ENCODE assay signal across 8 cellular contexts in genomic region chr1:32073387-32074229, GRCh38. TPM values are rescaled to one million over a fixed set of nuclear protein-coding genes. Genes with fewer than 3 reads are reported as not detected.
DNase-seq lines count a peak whose midpoint lies in the region; ATAC-seq, FAIRE-seq and TF ChIP-seq lines count a peak whose summit lies in the region.

No MANE protein-coding gene starts in this region.

- H3K27ac Mint-ChIP-seq in CD8-positive, alpha-beta memory T cell: peak overlapping the region; percentile 70 to 99 (median 94)

- H2AFZ ChIP-seq in HepG2 (ENCODE audit: low read length): no peak overlapping the region

- H3K9ac ChIP-seq in HepG2 (ENCODE audit: insufficient read depth, low read depth, low read length): peak overlapping the region; percentile 57; the same call in 1 of the 2 replicates

- H3K27ac ChIP-seq in CD8-positive, alpha-beta memory T cell (ENCODE audit: low read depth, low read length): peak overlapping the region; percentile 15
- H3K27ac ChIP-seq in HepG2 (ENCODE audit: extremely low read length, insufficient read depth, low read length) (peak overlapping the region; percentile 61), upper lobe of left lung (peak overlapping the region; percentile 81 to 95 (median 88))

- 64% methylated on average over 22 of the region's 22 CpGs for WGBS in HepG2 (ENCODE audit: low lambda C conversion rate)
- 37 to 42% methylated on average over 22 of the region's 22 CpGs for WGBS in upper lobe of left lung, 2 donors

- intact Hi-C loops in HepG2 (cut with micrococcal nuclease; ENCODE audit: unreplicated experiment): loop anchor here (1.0 to 5.0 kb wide), 2 partner anchors 34 to 105 kb away; partner anchors contain the start of gene KPNA6

- BruUV-seq in HepG2 (replicated peaks; lab: Mats Ljungman, UMichigan): TSS peak; percentile 62

- H3K79me2 ChIP-seq in HepG2 (ENCODE audit: insufficient read depth, low read length): peaks cover 4% of the 10 kb centered on the region

- TF ChIP-seq RAD21 in HepG2 (CRISPR knock-in tag; IDR thresholded peaks at IDR 0.05): no peak

- no peaks in the 10 kb centered on the region for H3K27me3 ChIP-seq in CD8-positive, alpha-beta memory T cell (ENCODE audit: insufficient read depth, low read length, poor library complexity, severe bottlenecking)
- H3K27me3 ChIP-seq in HepG2 (ENCODE audit: control insufficient read depth in 1 of 2, insufficient read depth in 2 of 2, low read length in 2 of 2) (no peaks in the 10 kb centered on the region; a peak in 1 of 5 replicates), upper lobe of left lung (no peaks in the 10 kb centered on the region)

- H3K9me3 Mint-ChIP-seq in CD8-positive, alpha-beta memory T cell: no peaks in the 10 kb centered on the region

- H3K36me3 Mint-ChIP-seq in CD8-positive, alpha-beta memory T cell: peaks cover 0 to 43% (median 7%) of the 10 kb centered on the region in 3 donors

- no peaks in the 10 kb centered on the region for H3K9me3 ChIP-seq in CD8-positive, alpha-beta memory T cell (ENCODE audit: low read length)
- H3K9me3 ChIP-seq in HepG2 (ENCODE audit: low read length) (no peaks in the 10 kb centered on the region), upper lobe of left lung (no peaks in the 10 kb centered on the region)

- FAIRE-seq in HepG2 (lab: Jason Lieb, UNC): no peak

- DNase-seq in CD8-positive, alpha-beta memory T cell: no peak
- DNase-seq in astrocyte of the spinal cord (ENCODE audit: low read depth, low spot score): no peak
- no peak for DNase-seq in HepG2 (ENCODE audit: low spot score)
- no peak for DNase-seq in upper lobe of left lung
- DNase-seq in SHP77 treated with DMSO at 0.1 percent for 48 hours (lab: John Stamatoyannopoulos, UW): no peak
- no peak for DNase-seq in Kasumi-1 (lab: John Stamatoyannopoulos, UW)

- in situ Hi-C loops in astrocyte of the spinal cord (cut with HindIII; ENCODE audit: low sequenced_read_pairs): no loop called here
- in situ Hi-C loops in HepG2 (cut with HindIII; ENCODE audit: extremely low pct_ligation_motif_present, low pct_unique_long_range_greater_than_20kb): no loop called here

- H3K4me3 ChIP-seq in CD8-positive, alpha-beta memory T cell (ENCODE audit: low read length): peak overlapping the region; percentile 52
- peak overlapping the region; percentile 85 for H3K4me3 ChIP-seq in astrocyte of the spinal cord (ENCODE audit: low read depth, low read length)
- H3K4me3 ChIP-seq in HepG2 (replicated peaks in 1 of 3; ENCODE audit: insufficient read depth in 1 of 3, low read depth in 2 of 3, low read length in 3 of 3): peak overlapping the region; percentile 81 to 91 (median 81)
- peak overlapping the region; percentile 54 to 90 (median 75) for H3K4me3 ChIP-seq in upper lobe of left lung

- CTCF ChIA-PET in CD8-positive, alpha-beta memory T cell (lab: Charles Lee): interaction anchor here (0.8 to 2.7 kb wide), 8 partner anchors 9 to 447 kb away, joined by 3 to 17 read pairs (median 4); partner anchors contain the start of gene KPNA6
- CTCF ChIA-PET in HepG2 (lab: Yijun Ruan, JAX; ENCODE audit: low intra/inter-chr PET ratio, low total read pairs): no interaction called here

- H3K4me1 ChIP-seq in CD8-positive, alpha-beta memory T cell (ENCODE audit: insufficient read depth, low read length): peaks cover 16% of the 10 kb centered on the region
- peaks cover 39% of the 10 kb centered on the region for H3K4me1 ChIP-seq in HepG2 (ENCODE audit: insufficient read depth, low read length)
- peaks cover 17 to 32% (median 19%) of the 10 kb centered on the region in 4 donors for H3K4me1 ChIP-seq in upper lobe of left lung

- POLR2A ChIA-PET in CD8-positive, alpha-beta memory T cell (lab: Charles Lee): interaction anchor here (0.6 to 3.1 kb wide), 12 partner anchors 13 to 743 kb away, joined by 3 to 40 read pairs (median 4); partner anchors contain the start of genes BSDC1, KPNA6, MARCKSL1 and TXLNA
- POLR2A ChIA-PET in HepG2 (lab: Yijun Ruan, JAX): interaction anchor here (0.6 to 3.1 kb wide), 19 partner anchors 10 to 525 kb away, joined by 3 to 37 read pairs (median 4); partner anchors contain the start of genes BSDC1, CCDC28B, KHDRBS1 and KPNA6

- TF ChIP-seq EP300 in HepG2 (IDR thresholded peaks at IDR 0.05; ENCODE audit: low read depth in 2 of 2, low read length in 2 of 2): no peak
- no peak for TF ChIP-seq EP300 in HepG2 (CRISPR knock-in tag; IDR thresholded peaks at IDR 0.05; ENCODE audit: borderline replicate concordance)
- no peak for TF ChIP-seq EP300 in upper lobe of left lung (IDR thresholded peaks at IDR 0.05)

- peaks cover 20% of the 10 kb centered on the region for H3K36me3 ChIP-seq in CD8-positive, alpha-beta memory T cell (ENCODE audit: insufficient read depth, low read length)
- peaks cover 11 to 20% of the 10 kb centered on the region in 2 experiments; a peak in 4 of 5 replicates for H3K36me3 ChIP-seq in HepG2 (replicated peaks in 1 of 2; ENCODE audit: control insufficient read depth in 1 of 2, insufficient read depth in 2 of 2, low read length in 2 of 2)
- H3K36me3 ChIP-seq in upper lobe of left lung: peaks cover 7 to 32% (median 26%) of the 10 kb centered on the region in 4 donors

- TF ChIP-seq CTCF in astrocyte of the spinal cord (IDR thresholded peaks at IDR 0.05; ENCODE audit: low read depth, low read length) (no peak), HepG2 (CRISPR knock-in tag; IDR thresholded peaks at IDR 0.05) (no peak; the same call in 1 of the 2 replicates), upper lobe of left lung (IDR thresholded peaks at IDR 0.05) (no peak)

- peaks cover 0 to 3% of the 10 kb centered on the region in 2 donors for H3K27me3 Mint-ChIP-seq in CD8-positive, alpha-beta memory T cell

- TF ChIP-seq POLR2A in HepG2 (IDR thresholded peaks at IDR 0.05; ENCODE audit: insufficient read depth in 1 of 2, low read depth in 2 of 2, low read length in 2 of 2) (no peak), upper lobe of left lung (IDR thresholded peaks at IDR 0.05) (no peak)

- peak overlapping the region; percentile 85 to 99 (median 97) for H3K4me3 Mint-ChIP-seq in CD8-positive, alpha-beta memory T cell

- peaks cover 22 to 52% (median 38%) of the 10 kb centered on the region in 3 donors for H3K4me1 Mint-ChIP-seq in CD8-positive, alpha-beta memory T cell

- peak overlapping the region; percentile 68 for H3K4me2 ChIP-seq in HepG2 (ENCODE audit: low read depth, low read length)

- H4K20me1 ChIP-seq in HepG2 (ENCODE audit: insufficient read depth, low read length): no peaks in the 10 kb centered on the region

- ATAC-seq in HG03066 (IDR thresholded peaks at IDR 0.05; ENCODE audit: low read depth, unreplicated experiment): peak; percentile 12
- peak; percentile 52 for ATAC-seq in HepG2
- peak; percentile 0 to 63 for ATAC-seq in upper lobe of left lung (ENCODE audit: low FRiP score in 2 of 2)
- no peak for ATAC-seq in HG02870 (IDR thresholded peaks at IDR 0.05; ENCODE audit: unreplicated experiment)

RNA-seq across cellular contexts. Expression of gene TMEM39B, which starts 0.9 kb away (rescaled TPM):
- 10 to 100 TPM; 23.4 to 25.8 TPM for total RNA-seq in CD8-positive, alpha-beta memory T cell
- polyA plus RNA-seq in CD8-positive, alpha-beta memory T cell: 2.4 TPM
- total RNA-seq in HepG2 (2016; rRNA removed; fragmentation: Illumina TruSeq; extraction: Trizol) (3.1 and 4.9 TPM in 2 replicates), upper lobe of left lung (10 to 100 TPM in 3 of 6 donors, 1 to 10 TPM in 3; 5.0 to 22.1 (median 10.2) TPM)
- total RNA-seq in HepG2 (2016; cell fraction: cytosol; rRNA removed; fragmentation: Illumina TruSeq; extraction: Trizol; ENCODE audit: low read depth): 2.9 and 3.2 TPM in 2 replicates
- 3.4 and 4.4 TPM in 2 replicates for total RNA-seq in HepG2 (2016; cell fraction: insoluble cytoplasmic fraction; rRNA removed; fragmentation: Illumina TruSeq; extraction: Trizol)
- 4.0 and 4.6 TPM in 2 replicates for total RNA-seq in HepG2 (2016; cell fraction: membrane; rRNA removed; fragmentation: Illumina TruSeq; extraction: Trizol)
- total RNA-seq in HepG2 (2016; cell fraction: nucleus; rRNA removed; fragmentation: Illumina TruSeq; extraction: Trizol): 4.6 and 5.6 TPM in 2 replicates
- polyA plus RNA-seq in HepG2 (2011; rRNA removed): 10.4 and 12.9 TPM in 2 replicates
- polyA plus RNA-seq in HepG2 (2011; cell fraction: cytosol; rRNA removed): 8.0 and 13.2 TPM in 2 replicates
- polyA plus RNA-seq in HepG2 (2011; cell fraction: nucleus; rRNA removed): 15.7 and 16.8 TPM in 2 replicates
- polyA plus RNA-seq in HepG2 (2012): 9.8 and 10.0 TPM in 2 replicates
- polyA plus RNA-seq in HepG2 (2016; cell fraction: cytosol; fragmentation: Illumina TruSeq; extraction: Trizol; ENCODE audit: low read depth): 4.1 and 4.5 TPM in 2 replicates
- 5.8 and 5.9 TPM in 2 replicates for polyA plus RNA-seq in HepG2 (2016; cell fraction: insoluble cytoplasmic fraction; fragmentation: Illumina TruSeq; extraction: Trizol; ENCODE audit: low read depth)
- 4.4 and 4.9 TPM in 2 replicates for polyA plus RNA-seq in HepG2 (2016; cell fraction: membrane; fragmentation: Illumina TruSeq; extraction: Trizol; ENCODE audit: low read depth)
- 13.8 and 13.9 TPM in 2 replicates for polyA plus RNA-seq in HepG2 (2016; cell fraction: nucleus; fragmentation: Illumina TruSeq; extraction: Trizol; ENCODE audit: insufficient read depth, low read depth)
- polyA minus RNA-seq in HepG2 (2011; rRNA and poly(A)+ RNA removed; ENCODE audit: low replicate concordance): 26.1 and 27.9 TPM in 2 replicates
- polyA minus RNA-seq in HepG2 (2011; cell fraction: cytosol; rRNA and poly(A)+ RNA removed): 8.2 and 9.8 TPM in 2 replicates
- 5.3 and 6.3 TPM in 2 replicates for polyA minus RNA-seq in HepG2 (2011; cell fraction: nucleus; rRNA and poly(A)+ RNA removed)

RNA-seq across cellular contexts. Expression of gene KPNA6, which starts 34.2 kb away (rescaled TPM):
- 10 to 100 TPM; 91.8 to 96.7 TPM for total RNA-seq in CD8-positive, alpha-beta memory T cell
- polyA plus RNA-seq in CD8-positive, alpha-beta memory T cell: 29.3 TPM
- 47.5 and 111 TPM in 2 replicates for total RNA-seq in HepG2 (2016; rRNA removed; fragmentation: Illumina TruSeq; extraction: Trizol)
- total RNA-seq in HepG2 (2016; cell fraction: cytosol; rRNA removed; fragmentation: Illumina TruSeq; extraction: Trizol; ENCODE audit: low read depth): 6.5 and 6.8 TPM in 2 replicates
- total RNA-seq in HepG2 (2016; cell fraction: insoluble cytoplasmic fraction; rRNA removed; fragmentation: Illumina TruSeq; extraction: Trizol): 45.2 and 102 TPM in 2 replicates
- 10.4 and 10.9 TPM in 2 replicates for total RNA-seq in HepG2 (2016; cell fraction: membrane; rRNA removed; fragmentation: Illumina TruSeq; extraction: Trizol)
- total RNA-seq in HepG2 (2016; cell fraction: nucleus; rRNA removed; fragmentation: Illumina TruSeq; extraction: Trizol): 29.9 and 31.0 TPM in 2 replicates
- 18.6 and 22.0 TPM in 2 replicates for polyA plus RNA-seq in HepG2 (2011; rRNA removed)
- 14.3 and 18.5 TPM in 2 replicates for polyA plus RNA-seq in HepG2 (2011; cell fraction: cytosol; rRNA removed)
- 9.5 and 12.0 TPM in 2 replicates for polyA plus RNA-seq in HepG2 (2011; cell fraction: nucleus; rRNA removed)
- polyA plus RNA-seq in HepG2 (2012): 12.5 and 14.5 TPM in 2 replicates
- polyA plus RNA-seq in HepG2 (2016; cell fraction: cytosol; fragmentation: Illumina TruSeq; extraction: Trizol; ENCODE audit: low read depth): 0.94 and 1.1 TPM in 2 replicates
- 28.1 and 30.9 TPM in 2 replicates for polyA plus RNA-seq in HepG2 (2016; cell fraction: insoluble cytoplasmic fraction; fragmentation: Illumina TruSeq; extraction: Trizol; ENCODE audit: low read depth)
- 2.8 and 3.0 TPM in 2 replicates for polyA plus RNA-seq in HepG2 (2016; cell fraction: membrane; fragmentation: Illumina TruSeq; extraction: Trizol; ENCODE audit: low read depth)
- polyA plus RNA-seq in HepG2 (2016; cell fraction: nucleus; fragmentation: Illumina TruSeq; extraction: Trizol; ENCODE audit: insufficient read depth, low read depth): 21.6 and 24.1 TPM in 2 replicates
- polyA minus RNA-seq in HepG2 (2011; rRNA and poly(A)+ RNA removed; ENCODE audit: low replicate concordance): 46.5 and 64.8 TPM in 2 replicates
- 22.9 and 31.6 TPM in 2 replicates for polyA minus RNA-seq in HepG2 (2011; cell fraction: cytosol; rRNA and poly(A)+ RNA removed)
- 14.4 and 17.8 TPM in 2 replicates for polyA minus RNA-seq in HepG2 (2011; cell fraction: nucleus; rRNA and poly(A)+ RNA removed)
- 10 to 100 TPM; 16.8 to 53.8 (median 42.0) TPM for total RNA-seq in upper lobe of left lung

RNA-seq across cellular contexts. Expression of gene KHDRBS1, which starts 59.9 kb away (rescaled TPM):
- 100 to 1,000 TPM; 210 TPM for total RNA-seq in CD8-positive, alpha-beta memory T cell
- 117 TPM for polyA plus RNA-seq in CD8-positive, alpha-beta memory T cell
- total RNA-seq in HepG2 (2016; rRNA removed; fragmentation: Illumina TruSeq; extraction: Trizol): 39.0 and 86.8 TPM in 2 replicates
- 13.0 and 13.9 TPM in 2 replicates for total RNA-seq in HepG2 (2016; cell fraction: cytosol; rRNA removed; fragmentation: Illumina TruSeq; extraction: Trizol; ENCODE audit: low read depth)
- 37.3 and 82.6 TPM in 2 replicates for total RNA-seq in HepG2 (2016; cell fraction: insoluble cytoplasmic fraction; rRNA removed; fragmentation: Illumina TruSeq; extraction: Trizol)
- total RNA-seq in HepG2 (2016; cell fraction: membrane; rRNA removed; fragmentation: Illumina TruSeq; extraction: Trizol): 32.0 and 34.5 TPM in 2 replicates
- total RNA-seq in HepG2 (2016; cell fraction: nucleus; rRNA removed; fragmentation: Illumina TruSeq; extraction: Trizol): 47.6 and 52.9 TPM in 2 replicates
- polyA plus RNA-seq in HepG2 (2011; rRNA removed): 19.8 and 25.1 TPM in 2 replicates
- 20.8 and 25.6 TPM in 2 replicates for polyA plus RNA-seq in HepG2 (2011; cell fraction: cytosol; rRNA removed)
- polyA plus RNA-seq in HepG2 (2011; cell fraction: nucleus; rRNA removed): 17.2 and 19.1 TPM in 2 replicates
- polyA plus RNA-seq in HepG2 (2012): 70.1 and 107 TPM in 2 replicates
- 11.9 and 12.3 TPM in 2 replicates for polyA plus RNA-seq in HepG2 (2016; cell fraction: cytosol; fragmentation: Illumina TruSeq; extraction: Trizol; ENCODE audit: low read depth)
- 131 and 149 TPM in 2 replicates for polyA plus RNA-seq in HepG2 (2016; cell fraction: insoluble cytoplasmic fraction; fragmentation: Illumina TruSeq; extraction: Trizol; ENCODE audit: low read depth)
- polyA plus RNA-seq in HepG2 (2016; cell fraction: membrane; fragmentation: Illumina TruSeq; extraction: Trizol; ENCODE audit: low read depth): 31.5 and 34.1 TPM in 2 replicates
- 78.0 and 82.8 TPM in 2 replicates for polyA plus RNA-seq in HepG2 (2016; cell fraction: nucleus; fragmentation: Illumina TruSeq; extraction: Trizol; ENCODE audit: insufficient read depth, low read depth)
- 28.2 and 34.0 TPM in 2 replicates for polyA minus RNA-seq in HepG2 (2011; rRNA and poly(A)+ RNA removed; ENCODE audit: low replicate concordance)
- polyA minus RNA-seq in HepG2 (2011; cell fraction: cytosol; rRNA and poly(A)+ RNA removed): 35.6 and 38.3 TPM in 2 replicates
- polyA minus RNA-seq in HepG2 (2011; cell fraction: nucleus; rRNA and poly(A)+ RNA removed): 22.7 and 24.1 TPM in 2 replicates
- total RNA-seq in upper lobe of left lung: 100 to 1,000 TPM in 1 of 6 donors, 10 to 100 TPM in 5; 52.4 to 101 (median 91.9) TPM

Comparison
In these comparisons a context has a peak if more than half of its experiments do, and no peak if none do; other contexts are left out.
1. H3K27ac ChIP-seq: peak in every context shown above with its lines; median percentile 88 in upper lobe of left lung; 61 in HepG2; 15 in CD8-positive, alpha-beta memory T cell.